ENCODE assay signal across 23 cellular contexts in genomic region chr1:199698222-199698621, GRCh38.
"Had no signal": no experiment of that assay in that cellular context is flagged by ENCODE, and none has a peak within 500 bp of the region (broad histone marks: within the 10 kb centered on the region; RNA-seq: fewer than 3 reads in every experiment).

No MANE protein-coding gene starts in this region.

- H3K36me3 ChIP-seq: SJCRH30 had no signal

- H3K27ac ChIP-seq: SJCRH30 had no signal

- H3K27me3 ChIP-seq: SJCRH30 had no signal

- H3K9me2 ChIP-seq: SK-N-SH had no signal

- DNase-seq: activated B cell treated with CpG ODN at 0.5 μM for 24 hours; activated CD4-positive, alpha-beta T cell treated with anti-CD3 and anti-CD28 coated beads for 1 hour; activated CD4-positive, alpha-beta T cell treated with anti-CD3 and anti-CD28 coated beads, Interleukin-2, amount 10 ng/mL, durations not matched to agents 24 days and 14 days; activated CD4-positive, alpha-beta T cell treated with anti-CD3 and anti-CD28 coated beads, Interleukin-2, amount 50 U/mL, for 48 hours; activated CD8-positive, alpha-beta memory T cell treated with anti-CD3 and anti-CD28 coated beads, Interleukin-2, amount 10 ng/mL, durations not matched to agents 7 days and 5 days; activated effector memory CD4-positive, alpha-beta T cell treated with Interleukin-2 at 50 U/mL for 16 hours; activated naive CD4-positive, alpha-beta T cell; activated T-cell treated with anti-CD3 and anti-CD28 coated beads, Interleukin-2, amount 50 U/mL, for 24 hours; aorta; central memory CD4-positive, alpha-beta T cell; Karpas-422; MM.1S; NCI-H1048; NCI-H1930; NCI-H2107; NCI-H2171 treated with DMSO at 0.1 percent for 48 hours; NCI-H226; NCI-H526; NCI-H774; SJCRH30; SK-N-SH; T-helper 1 cell had no signal

- H3K9me3 ChIP-seq: SJCRH30, SK-N-SH had no signal

- FAIRE-seq: bronchial epithelial cell had no signal

- H3K4me2 ChIP-seq: SK-N-SH had no signal

- H3K4me3 ChIP-seq: SJCRH30 had no signal

- H3K9ac ChIP-seq: SK-N-SH had no signal

- H3K4me1 ChIP-seq: SJCRH30 had no signal

- ATAC-seq: activated CD8-positive, alpha-beta memory T cell treated with anti-CD3 and anti-CD28 coated beads, Interleukin-2, amount 10 ng/mL, durations not matched to agents 7 days and 5 days had no signal
